Comparison of ENCODE assay signal across 10 cellular contexts in genomic region chr5:80189701-80190100, GRCh38.
DNase-seq lines count a peak whose midpoint lies in the region; ATAC-seq and TF ChIP-seq lines count a peak whose summit lies in the region.
"Had no signal": no experiment of that assay in that cellular context is flagged by ENCODE, and none has a peak within 500 bp of the region (broad histone marks: within the 10 kb centered on the region; RNA-seq: fewer than 3 reads in every experiment).

No MANE protein-coding gene starts in this region.

- no peaks in the 10 kb centered on the region for H3K36me3 Mint-ChIP-seq in activated T-cell treated with anti-CD3 and anti-CD28 coated beads, Interleukin-2, amount 50 U/mL, for 72 hours (ENCODE audit: insufficient read depth in 2 of 2)
- H3K36me3 Mint-ChIP-seq in WTC11, result no peaks in the 10 kb centered on the region
- no peaks in the 10 kb centered on the region for H3K36me3 Mint-ChIP-seq in mesothelial cell of epicardium
- peaks cover 3% of the 10 kb centered on the region for H3K36me3 Mint-ChIP-seq in type B pancreatic cell

- CTCF ChIA-PET in WTC11 (lab: Charles Lee), result interaction anchor here (0.7 to 1.1 kb wide), 3 partner anchors 10 to 218 kb away, joined by 3 to 4 read pairs (median 3); partner anchors contain the start of gene ZFYVE16

- POLR2A ChIA-PET in WTC11 (lab: Charles Lee), result interaction anchor here (0.7 kb wide), 1 partner anchor 83 kb away, joined by 6 read pairs; no protein-coding TSS in a partner anchor

- TF ChIP-seq CTCF in WTC11 (IDR thresholded peaks at IDR 0.05), result no peak
- no peak for TF ChIP-seq CTCF in mesothelial cell of epicardium (IDR thresholded peaks at IDR 0.05; ENCODE audit: unreplicated experiment)
- TF ChIP-seq CTCF in type B pancreatic cell (conservative IDR thresholded peaks at IDR 0.05), result no peak

- no peaks in the 10 kb centered on the region for H3K9me3 Mint-ChIP-seq in activated T-cell treated with anti-CD3 and anti-CD28 coated beads, Interleukin-2, amount 50 U/mL, for 72 hours
- no peaks in the 10 kb centered on the region for H3K9me3 Mint-ChIP-seq in WTC11
- no peaks in the 10 kb centered on the region for H3K9me3 Mint-ChIP-seq in mesothelial cell of epicardium
- no peaks in the 10 kb centered on the region for H3K9me3 Mint-ChIP-seq in type B pancreatic cell

- no peak for ATAC-seq in activated T-cell treated with anti-CD3 and anti-CD28 coated beads, Interleukin-2, amount 50 U/mL, for 72 hours (replicated peaks in 1 of 2)
- no peak for ATAC-seq in WTC11
- no peak for ATAC-seq in HG03521 (IDR thresholded peaks at IDR 0.05; ENCODE audit: unreplicated experiment)
- ATAC-seq: body of pancreas had no signal

- no peak for DNase-seq in activated T-cell treated with anti-CD3 and anti-CD28 coated beads, Interleukin-2, amount 50 U/mL, for 72 hours
- DNase-seq in activated T-cell treated with anti-CD3 and anti-CD28 coated beads for 4 hours, result no peak
- DNase-seq in WTC11 (ENCODE audit: low spot score), result no peak
- no peak for DNase-seq in mesothelial cell of epicardium (ENCODE audit: low spot score in 2 of 2, unreplicated experiment in 2 of 2)
- DNase-seq in type B pancreatic cell (ENCODE audit: extremely low spot score, unreplicated experiment), result no peak
- no peak for DNase-seq in T1000 (lab: John Stamatoyannopoulos, UW)
- no peak for DNase-seq in medulla oblongata (ENCODE audit: extremely low spot score)
- DNase-seq: body of pancreas, NCI-H1694 had no signal

- H3K27ac Mint-ChIP-seq in activated T-cell treated with anti-CD3 and anti-CD28 coated beads, Interleukin-2, amount 50 U/mL, for 72 hours, result peak overlapping the region; percentile 100
- H3K27ac Mint-ChIP-seq in WTC11, result peak overlapping the region; percentile 92
- peak overlapping the region; percentile 82 for H3K27ac Mint-ChIP-seq in mesothelial cell of epicardium
- H3K27ac Mint-ChIP-seq in type B pancreatic cell, result peak overlapping the region; percentile 15

- no peaks in the 10 kb centered on the region for H3K27me3 Mint-ChIP-seq in activated T-cell treated with anti-CD3 and anti-CD28 coated beads, Interleukin-2, amount 50 U/mL, for 72 hours (ENCODE audit: low read depth)
- H3K27me3 Mint-ChIP-seq in WTC11 (ENCODE audit: low read depth) (no peaks in the 10 kb centered on the region), mesothelial cell of epicardium (ENCODE audit: low read depth) (no peaks in the 10 kb centered on the region), type B pancreatic cell (no peaks in the 10 kb centered on the region)

- peaks cover 100% of the 10 kb centered on the region for H3K4me1 Mint-ChIP-seq in activated T-cell treated with anti-CD3 and anti-CD28 coated beads, Interleukin-2, amount 50 U/mL, for 72 hours (ENCODE audit: low read depth)
- H3K4me1 Mint-ChIP-seq in WTC11, result peaks cover 88% of the 10 kb centered on the region
- peaks cover 83% of the 10 kb centered on the region for H3K4me1 Mint-ChIP-seq in mesothelial cell of epicardium
- peaks cover 50% of the 10 kb centered on the region for H3K4me1 Mint-ChIP-seq in type B pancreatic cell (ENCODE audit: unreplicated experiment)

- H3K4me3 Mint-ChIP-seq in activated T-cell treated with anti-CD3 and anti-CD28 coated beads, Interleukin-2, amount 50 U/mL, for 72 hours, result peak overlapping the region; percentile 91 to 98
- H3K4me3 Mint-ChIP-seq in WTC11 (no peak overlapping the region), mesothelial cell of epicardium (no peak overlapping the region), type B pancreatic cell (no peak overlapping the region)

TF ChIP-seq in WTC11, 78 proteins besides CTCF, POLR2A, EP300 and RAD21:
- TF ChIP-seq E2F5 (CRISPR knock-in tag; IDR thresholded peaks at IDR 0.05) (no peak), ZMAT4 (CRISPR knock-in tag; IDR thresholded peaks at IDR 0.05) (no peak), CDX4 (CRISPR knock-in tag; IDR thresholded peaks at IDR 0.05; ENCODE audit: borderline replicate concordance) (no peak), NFYB (CRISPR knock-in tag; conservative IDR thresholded peaks at IDR 0.05; ENCODE audit: low read depth) (no peak), NFE2L1 (CRISPR knock-in tag; IDR thresholded peaks at IDR 0.05) (no peak), ZNF423 (CRISPR knock-in tag; IDR thresholded peaks at IDR 0.05) (no peak), GABPB1 (CRISPR knock-in tag; IDR thresholded peaks at IDR 0.05) (no peak), CREB1 (CRISPR knock-in tag; IDR thresholded peaks at IDR 0.05) (no peak), ELF4 (CRISPR knock-in tag; IDR thresholded peaks at IDR 0.05; ENCODE audit: low read depth) (no peak), ATF1 (CRISPR knock-in tag; IDR thresholded peaks at IDR 0.05) (no peak), SOX15 (CRISPR knock-in tag; IDR thresholded peaks at IDR 0.05) (no peak), ZNF138 (CRISPR knock-in tag; conservative IDR thresholded peaks at IDR 0.05) (no peak), JAZF1 (CRISPR knock-in tag; IDR thresholded peaks at IDR 0.05) (no peak), MYBL2 (CRISPR knock-in tag; IDR thresholded peaks at IDR 0.05) (no peak)

Comparison
In these comparisons a context has a peak if more than half of its experiments do, and no peak if none do; other contexts are left out.
1. H3K27ac Mint-ChIP-seq: peak in every context shown above with its lines; median percentile 100 in activated T-cell treated with anti-CD3 and anti-CD28 coated beads, Interleukin-2, amount 50 U/mL, for 72 hours; 92 in WTC11; 82 in mesothelial cell of epicardium; 15 in type B pancreatic cell.
2. H3K4me3 Mint-ChIP-seq: peak in activated T-cell treated with anti-CD3 and anti-CD28 coated beads, Interleukin-2, amount 50 U/mL, for 72 hours (2 of 2); none in WTC11 (single experiment), mesothelial cell of epicardium (single experiment) and type B pancreatic cell (single experiment).